ENCODE assay signal across 8 cellular contexts in the genomic region with DNA sequence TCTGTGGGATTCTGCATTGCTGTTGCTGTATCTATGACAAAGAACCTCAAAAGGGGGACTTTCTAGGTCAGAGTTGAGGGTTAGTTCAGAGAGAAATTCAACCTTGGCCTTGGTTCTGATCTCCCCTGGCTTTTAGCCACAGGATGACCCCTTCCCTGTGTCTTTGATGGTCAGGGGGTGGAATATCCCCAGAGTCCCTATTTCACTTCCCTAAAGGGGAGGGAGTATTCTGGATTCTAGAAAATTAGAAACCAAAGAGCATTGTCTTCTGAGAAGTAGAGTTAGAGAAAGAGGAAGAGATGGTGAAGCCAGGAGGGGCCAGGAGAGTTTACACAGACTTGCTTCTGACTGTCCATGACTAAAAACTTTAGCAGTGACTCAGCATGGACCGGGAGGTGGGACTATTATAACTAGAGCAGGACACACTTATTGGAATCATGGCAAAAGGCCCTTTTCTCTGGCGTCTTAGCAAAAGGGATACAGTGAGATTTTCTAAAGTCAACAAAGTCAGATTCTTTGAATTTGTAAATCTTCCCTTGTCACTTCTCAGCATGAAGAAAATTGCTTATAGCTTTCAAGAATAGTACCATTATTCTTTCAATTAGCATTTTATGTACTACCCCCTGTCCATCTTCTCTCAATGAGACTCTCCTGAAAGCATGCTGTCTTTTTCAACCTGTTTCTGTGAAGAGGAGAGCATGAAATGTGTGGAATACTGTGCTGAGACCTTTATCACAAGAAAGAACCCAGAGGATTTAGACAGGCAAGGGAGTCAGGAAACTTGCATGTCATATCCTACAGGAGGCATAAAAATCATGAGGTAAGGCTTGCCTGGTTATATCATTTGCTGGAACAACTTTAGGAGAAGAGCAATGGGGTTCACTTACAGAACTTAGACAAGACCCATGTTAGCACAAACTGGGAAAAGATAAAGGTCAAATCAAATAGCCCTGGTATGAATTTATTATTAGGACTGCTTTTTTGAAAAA. TPM values are rescaled to one million over a fixed set of nuclear protein-coding genes. Genes with fewer than 3 reads are reported as not detected.
DNase-seq lines count a peak whose midpoint lies in the region; ATAC-seq and TF ChIP-seq lines count a peak whose summit lies in the region.
"Had no signal": no experiment of that assay in that cellular context is flagged by ENCODE, and none has a peak within 500 bp of the region (broad histone marks: within the 10 kb centered on the region; RNA-seq: fewer than 3 reads in every experiment).

No MANE protein-coding gene starts in this region.

- peak; percentile 86 for ATAC-seq in left lung
- no peak for ATAC-seq in HG03139 (IDR thresholded peaks at IDR 0.05; ENCODE audit: unreplicated experiment)

- intact Hi-C loops in ascending aorta (cut with DNase I) (no loop called here), left lung (cut with DNase I) (no loop called here)

- no peak overlapping the region for H3K4me3 ChIP-seq in ascending aorta
- no peak overlapping the region for H3K4me3 ChIP-seq in left lung
- H3K4me3 ChIP-seq in urinary bladder (ENCODE audit: low read depth, low read length): no peak overlapping the region

- H3K36me3 ChIP-seq in ascending aorta (no peaks in the 10 kb centered on the region), left lung (no peaks in the 10 kb centered on the region), urinary bladder (ENCODE audit: insufficient read depth) (no peaks in the 10 kb centered on the region)

- WGBS in urinary bladder: 12% methylated on average over 2 of the region's 2 CpGs

- no peaks in the 10 kb centered on the region for H3K9me3 ChIP-seq in ascending aorta
- H3K9me3 ChIP-seq in left lung: no peaks in the 10 kb centered on the region

- DNase-seq in HPDE6-E6E7 (ENCODE audit: extremely low spot score) (peak; percentile 17), ascending aorta (ENCODE audit: low spot score in 2 of 2) (peak in 1 of 2 donors; percentile 75), left lung (peak in 1 of 2 donors; percentile 48), DMS 273 (lab: John Stamatoyannopoulos, UW; ENCODE audit: unreplicated experiment) (no peak), NCI-H1105 (lab: John Stamatoyannopoulos, UW) (no peak)
- DNase-seq: stimulated activated CD4-positive, alpha-beta T cell treated with anti-CD3 and anti-CD28 coated beads, Interleukin-1b, Interleukin-23, amount 100 ng/mL, for 48 hours had no signal

- H3K27ac ChIP-seq in ascending aorta (peak overlapping the region; percentile 44 to 59), left lung (peak overlapping the region in 1 of 2 donors; percentile 69), urinary bladder (ENCODE audit: low read depth) (peak overlapping the region; percentile 71)

- H3K27me3 ChIP-seq in ascending aorta (no peaks in the 10 kb centered on the region), left lung (no peaks in the 10 kb centered on the region)

- peaks cover 0 to 8% of the 10 kb centered on the region in 2 donors for H3K4me1 ChIP-seq in ascending aorta
- H3K4me1 ChIP-seq in left lung: peaks cover 5% of the 10 kb centered on the region in 2 donors
- peaks cover 3% of the 10 kb centered on the region for H3K4me1 ChIP-seq in urinary bladder (ENCODE audit: insufficient read depth)

- TF ChIP-seq CTCF in ascending aorta (IDR thresholded peaks at IDR 0.05): no peak
- TF ChIP-seq CTCF in left lung (IDR thresholded peaks at IDR 0.05): no peak

RNA-seq across cellular contexts. Expression of gene LPAR1, which starts 56.5 kb away (rescaled TPM):
- total RNA-seq in ascending aorta: 35.4 TPM
- 10 to 100 TPM; 23.3 to 40.5 TPM for total RNA-seq in left lung
- 134 TPM for total RNA-seq in urinary bladder
- 42.0 TPM for polyA plus RNA-seq in urinary bladder
